Comparison of ENCODE assay signal across 2 cellular contexts in the genomic region with DNA sequence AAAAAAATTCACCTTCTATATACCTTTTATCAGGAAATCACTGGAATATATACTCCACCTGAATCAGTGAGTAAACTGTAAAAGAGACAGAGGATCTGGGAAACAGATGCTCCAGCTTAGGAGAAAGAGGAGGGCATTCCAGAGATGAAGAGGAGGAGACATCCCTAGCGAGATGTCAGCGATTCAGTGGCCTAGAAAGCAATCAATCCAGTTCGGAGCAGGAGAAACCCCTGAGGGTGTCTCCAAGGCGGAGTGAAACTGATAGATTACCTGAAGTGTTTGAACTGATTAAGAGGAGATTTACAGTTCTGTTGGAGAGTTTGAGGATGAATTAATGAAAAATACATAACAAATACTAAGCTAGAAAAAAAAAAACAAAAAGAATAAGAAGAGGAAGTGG.
TF ChIP-seq lines count a peak whose summit lies in the region.

No MANE protein-coding gene starts in this region.

TF ChIP-seq in IMR-90, 13 proteins besides CTCF, POLR2A, EP300 and RAD21:
- no peak for TF ChIP-seq BHLHE40 (IDR thresholded peaks at IDR 0.05; ENCODE audit: low read depth, low read length)
- no peak for TF ChIP-seq RFX5 (IDR thresholded peaks at IDR 0.05; ENCODE audit: low read depth, low read length)
- no peak for TF ChIP-seq SMC3 (IDR thresholded peaks at IDR 0.05; ENCODE audit: low read depth, low read length)
- TF ChIP-seq FOS (IDR thresholded peaks at IDR 0.05; ENCODE audit: low read depth, low read length), result no peak
- TF ChIP-seq, protein P1, sequence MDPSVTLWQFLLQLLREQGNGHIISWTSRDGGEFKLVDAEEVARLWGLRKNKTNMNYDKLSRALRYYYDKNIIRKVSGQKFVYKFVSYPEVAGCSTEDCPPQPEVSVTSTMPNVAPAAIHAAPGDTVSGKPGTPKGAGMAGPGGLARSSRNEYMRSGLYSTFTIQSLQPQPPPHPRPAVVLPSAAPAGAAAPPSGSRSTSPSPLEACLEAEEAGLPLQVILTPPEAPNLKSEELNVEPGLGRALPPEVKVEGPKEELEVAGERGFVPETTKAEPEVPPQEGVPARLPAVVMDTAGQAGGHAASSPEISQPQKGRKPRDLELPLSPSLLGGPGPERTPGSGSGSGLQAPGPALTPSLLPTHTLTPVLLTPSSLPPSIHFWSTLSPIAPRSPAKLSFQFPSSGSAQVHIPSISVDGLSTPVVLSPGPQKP (IDR thresholded peaks at IDR 0.05; ENCODE audit: borderline replicate concordance, low read depth, low read length), result no peak
- TF ChIP-seq MXI1 (IDR thresholded peaks at IDR 0.05; ENCODE audit: borderline replicate concordance, low read depth, low read length), result no peak
- TF ChIP-seq, protein P2, sequence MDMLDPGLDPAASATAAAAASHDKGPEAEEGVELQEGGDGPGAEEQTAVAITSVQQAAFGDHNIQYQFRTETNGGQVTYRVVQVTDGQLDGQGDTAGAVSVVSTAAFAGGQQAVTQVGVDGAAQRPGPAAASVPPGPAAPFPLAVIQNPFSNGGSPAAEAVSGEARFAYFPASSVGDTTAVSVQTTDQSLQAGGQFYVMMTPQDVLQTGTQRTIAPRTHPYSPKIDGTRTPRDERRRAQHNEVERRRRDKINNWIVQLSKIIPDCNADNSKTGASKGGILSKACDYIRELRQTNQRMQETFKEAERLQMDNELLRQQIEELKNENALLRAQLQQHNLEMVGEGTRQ (IDR thresholded peaks at IDR 0.05; ENCODE audit: low read depth, low read length), result no peak
- TF ChIP-seq RCOR1 (IDR thresholded peaks at IDR 0.05; ENCODE audit: insufficient replicate concordance, low read length), result no peak

TF ChIP-seq in H1, 55 proteins besides CTCF, POLR2A, EP300 and RAD21:
- no peak for TF ChIP-seq SIRT6 (IDR thresholded peaks at IDR 0.05; ENCODE audit: low read length)
- TF ChIP-seq SP4 (IDR thresholded peaks at IDR 0.05; ENCODE audit: low read length), result no peak
- no peak for TF ChIP-seq BACH1 (IDR thresholded peaks at IDR 0.05; ENCODE audit: low read length)
- no peak for TF ChIP-seq CEBPB (IDR thresholded peaks at IDR 0.05; ENCODE audit: low read depth, low read length)
- TF ChIP-seq ZNF274 (IDR thresholded peaks at IDR 0.05; ENCODE audit: borderline replicate concordance, extremely low read depth, low read length), result no peak
- no peak for TF ChIP-seq JUND (IDR thresholded peaks at IDR 0.05; ENCODE audit: low read length)
- TF ChIP-seq, protein P3, sequence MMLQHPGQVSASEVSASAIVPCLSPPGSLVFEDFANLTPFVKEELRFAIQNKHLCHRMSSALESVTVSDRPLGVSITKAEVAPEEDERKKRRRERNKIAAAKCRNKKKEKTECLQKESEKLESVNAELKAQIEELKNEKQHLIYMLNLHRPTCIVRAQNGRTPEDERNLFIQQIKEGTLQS (IDR thresholded peaks at IDR 0.05; ENCODE audit: insufficient read depth, low read depth, low read length), result no peak
- TF ChIP-seq TBP (IDR thresholded peaks at IDR 0.05; ENCODE audit: low read depth, low read length), result no peak
- no peak for TF ChIP-seq NANOG (IDR thresholded peaks at IDR 0.05; ENCODE audit: insufficient read depth, low read depth, low read length, poor library complexity, severe bottlenecking)
- no peak for TF ChIP-seq CHD1 (IDR thresholded peaks at IDR 0.05; ENCODE audit: low read depth, low read length)
- no peak for TF ChIP-seq TAF7 (optimal IDR thresholded peaks at IDR 0.05; ENCODE audit: borderline replicate concordance, low read depth, low read length)
- TF ChIP-seq SAP30 (IDR thresholded peaks at IDR 0.05; ENCODE audit: insufficient read depth, insufficient replicate concordance, low read length), result no peak
- no peak for TF ChIP-seq CTBP2 (IDR thresholded peaks at IDR 0.05; ENCODE audit: borderline replicate concordance, insufficient read depth, insufficient read length, low read length)
- TF ChIP-seq EGR1 (IDR thresholded peaks at IDR 0.05; ENCODE audit: borderline replicate concordance, low read depth, low read length), result no peak
- TF ChIP-seq SRF (IDR thresholded peaks at IDR 0.05; ENCODE audit: low read depth, low read length), result no peak
- TF ChIP-seq SIN3A (conservative IDR thresholded peaks at IDR 0.05 in 1 of 2, IDR thresholded peaks at IDR 0.05 in 1 of 2; ENCODE audit: low read depth in 1 of 2, low read length in 2 of 2), result no peak
- no peak for TF ChIP-seq RXRA (IDR thresholded peaks at IDR 0.05; ENCODE audit: insufficient read depth, low read depth, low read length)
- TF ChIP-seq TCF12 (IDR thresholded peaks at IDR 0.05; ENCODE audit: low read depth, low read length), result no peak
- TF ChIP-seq EZH2 (IDR thresholded peaks at IDR 0.05; ENCODE audit: low read depth, low read length, severe bottlenecking), result no peak
- no peak for TF ChIP-seq GABPA (IDR thresholded peaks at IDR 0.05; ENCODE audit: borderline replicate concordance, insufficient read depth, low read length)
